8 cellular contexts compared by ENCODE assay signal in the genomic region with DNA sequence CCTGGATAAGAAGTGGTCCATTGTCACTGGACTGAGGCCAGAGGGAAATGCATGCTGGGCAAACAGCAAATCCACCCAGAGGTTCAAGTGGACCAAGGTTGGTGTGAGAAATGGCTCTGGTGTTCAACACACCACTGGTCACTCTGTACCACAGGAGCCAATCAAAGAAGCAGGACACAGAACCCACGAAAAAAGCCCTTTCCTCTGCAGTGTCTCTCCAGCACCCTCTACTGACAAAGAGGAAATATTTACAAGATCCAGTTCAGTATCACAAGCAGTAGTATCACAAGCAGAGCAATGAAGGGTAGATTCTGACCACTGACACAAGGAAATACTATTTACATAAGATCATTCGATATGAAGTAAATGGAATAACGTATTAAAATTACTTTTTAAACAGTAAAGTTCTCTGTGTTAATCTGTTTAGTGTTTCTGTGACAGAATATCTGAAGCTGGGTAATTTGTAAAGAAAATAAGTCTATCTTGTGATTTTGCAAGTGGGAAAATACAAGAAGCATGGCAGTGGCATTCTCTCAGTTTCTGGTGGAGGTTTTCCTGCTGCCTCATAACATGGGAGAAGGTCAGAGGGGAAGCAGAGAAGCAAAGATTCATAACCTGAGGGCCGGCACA.
DNase-seq lines count a peak whose midpoint lies in the region; ATAC-seq, FAIRE-seq and TF ChIP-seq lines count a peak whose summit lies in the region.

No MANE protein-coding gene starts in this region.

- FAIRE-seq in small intestine (lab: Jason Lieb, UNC) = no peak

- H3K4me1 ChIP-seq in small intestine (ENCODE audit: control insufficient read depth in 2 of 2, insufficient read depth in 1 of 2, low read depth in 1 of 2, low read length in 1 of 2) = no peaks in the 10 kb centered on the region

- H3K9me3 Mint-ChIP-seq in endothelial cell (ENCODE audit: unreplicated experiment) = no peaks in the 10 kb centered on the region

- 21 to 30% (median 25%) methylated on average over 4 of the region's 4 CpGs for WGBS in small intestine, 3 donors

- H3K4me3 Mint-ChIP-seq in endothelial cell (ENCODE audit: unreplicated experiment) = no peak overlapping the region

- no peaks in the 10 kb centered on the region for H3K36me3 Mint-ChIP-seq in endothelial cell (ENCODE audit: low read depth, unreplicated experiment)

- in situ Hi-C loops in Caki2 (cut with HindIII; ENCODE audit: low pct_unique_long_range_greater_than_20kb, low sequenced_read_pairs) = no loop called here

- no peak overlapping the region for H3K4me3 ChIP-seq in small intestine (ENCODE audit: low read depth in 1 of 2, low read length in 2 of 2)

- ATAC-seq in GM18909 (IDR thresholded peaks at IDR 0.05; ENCODE audit: poor library complexity, unreplicated experiment) = peak; percentile 51
- peak; percentile 33 for ATAC-seq in HG03060 (IDR thresholded peaks at IDR 0.05; ENCODE audit: low read depth, unreplicated experiment)

- no peaks in the 10 kb centered on the region for H3K27me3 Mint-ChIP-seq in endothelial cell (ENCODE audit: unreplicated experiment)

- peaks cover 1% of the 10 kb centered on the region for H3K9me3 ChIP-seq in small intestine (ENCODE audit: control insufficient read depth, low read depth)

- H3K4me1 Mint-ChIP-seq in endothelial cell (ENCODE audit: unreplicated experiment) = peaks cover 11% of the 10 kb centered on the region

- no peak overlapping the region for H3K27ac ChIP-seq in small intestine (ENCODE audit: low read depth in 1 of 2, low read length in 1 of 2)

- H3K36me3 ChIP-seq in small intestine (ENCODE audit: control insufficient read depth in 2 of 2, insufficient read depth in 2 of 2, low read length in 2 of 2) = no peaks in the 10 kb centered on the region

- H3K27ac Mint-ChIP-seq in endothelial cell (ENCODE audit: unreplicated experiment) = no peak overlapping the region

- TF ChIP-seq CTCF in endothelial cell (IDR thresholded peaks at IDR 0.05; ENCODE audit: unreplicated experiment) = peak; percentile 44

- peak; percentile 1 for DNase-seq in Caki2 (ENCODE audit: low read depth)
- DNase-seq in NCI-H526 (lab: John Stamatoyannopoulos, UW) = peak; percentile 19 to 61
- DNase-seq in endothelial cell (ENCODE audit: low spot score) = peak; percentile 4
- peak; percentile 26 for DNase-seq in small intestine
- DNase-seq in HCEC 1CT = no peak
- no peak for DNase-seq in OCI-M2 (lab: John Stamatoyannopoulos, UW; ENCODE audit: unreplicated experiment)

- H3K27me3 ChIP-seq in small intestine (ENCODE audit: control insufficient read depth in 2 of 2, insufficient read depth in 2 of 2, low read length in 2 of 2) = no peaks in the 10 kb centered on the region

Comparison
In these comparisons a context has a peak if more than half of its experiments do, and no peak if none do; other contexts are left out.
1. DNase-seq: peak in Caki2 (single experiment), NCI-H526 (2 of 2), endothelial cell (single experiment) and small intestine (single experiment); none in HCEC 1CT (single experiment) and OCI-M2 (single experiment).